ENCODE assay signal across 15 cellular contexts in the genomic region with DNA sequence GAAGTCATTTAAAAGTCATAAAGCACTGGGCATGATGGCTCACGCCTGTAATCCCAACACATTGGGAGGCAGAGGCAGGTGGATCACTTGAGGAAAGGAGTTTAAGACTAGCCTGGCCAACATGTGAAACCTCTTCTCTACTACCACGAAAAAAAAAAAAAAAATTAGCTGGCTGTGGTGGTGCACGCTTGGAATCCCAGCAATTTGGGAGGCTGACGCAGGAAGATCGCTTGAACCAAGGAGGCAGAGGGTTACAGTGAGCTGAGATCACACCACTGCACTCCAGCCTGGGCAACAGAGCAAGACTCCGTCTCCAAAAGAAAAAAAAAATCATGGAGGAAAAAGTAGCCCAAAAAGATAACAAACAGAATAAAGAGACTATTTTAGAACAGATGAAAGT. TPM values are rescaled to one million over a fixed set of nuclear protein-coding genes. Genes with fewer than 3 reads are reported as not detected.
DNase-seq lines count a peak whose midpoint lies in the region; ATAC-seq and TF ChIP-seq lines count a peak whose summit lies in the region.
"Had no signal": no experiment of that assay in that cellular context is flagged by ENCODE, and none has a peak within 500 bp of the region (broad histone marks: within the 10 kb centered on the region; RNA-seq: fewer than 3 reads in every experiment).

No MANE protein-coding gene starts in this region.

- no peak overlapping the region for H3K4me3 Mint-ChIP-seq in activated CD4-positive, alpha-beta T cell treated with anti-CD3 and anti-CD28 coated beads, Interleukin-2, amount 10 ng/mL, durations not matched to agents 7 days and 5 days
- H3K4me3 Mint-ChIP-seq in activated CD4-positive, alpha-beta T cell treated with anti-CD3 and anti-CD28 coated beads for 36 hours = no peak overlapping the region
- H3K4me3 Mint-ChIP-seq in MCF 10A (ENCODE audit: unreplicated experiment) (no peak overlapping the region), neural progenitor cell (no peak overlapping the region)
- H3K4me3 Mint-ChIP-seq: CD4-positive, alpha-beta T cell; H9 had no signal

- TF ChIP-seq CTCF in MCF 10A (IDR thresholded peaks at IDR 0.05; ENCODE audit: unreplicated experiment) (no peak), mammary epithelial cell (conservative IDR thresholded peaks at IDR 0.05 in 1 of 2, IDR thresholded peaks at IDR 0.05 in 1 of 2; ENCODE audit: extremely low read depth in 1 of 2, insufficient read depth in 1 of 2, low read depth in 1 of 2, low read length in 2 of 2) (no peak), neural progenitor cell (IDR thresholded peaks at IDR 0.05) (no peak), tibial artery (IDR thresholded peaks at IDR 0.05) (no peak)

- DNase-seq in activated CD4-positive, alpha-beta T cell treated with anti-CD3 and anti-CD28 coated beads, Interleukin-2, amount 10 ng/mL, durations not matched to agents 7 days and 5 days = no peak
- no peak for DNase-seq in activated CD4-positive, alpha-beta T cell treated with anti-CD3 and anti-CD28 coated beads for 36 hours
- no peak for DNase-seq in MCF 10A (ENCODE audit: unreplicated experiment)
- no peak for DNase-seq in mammary epithelial cell
- DNase-seq in neural progenitor cell (ENCODE audit: low spot score) = no peak
- no peak for DNase-seq in NCI-H446 treated with DMSO at 0.1 percent for 48 hours (lab: John Stamatoyannopoulos, UW)
- no peak for DNase-seq in HAP-1 (ENCODE audit: low spot score in 2 of 2)
- no peak for DNase-seq in tibial artery
- DNase-seq: AML-193; Caco-2; CD4-positive, alpha-beta T cell; H9 had no signal

- CTCF ChIA-PET in activated CD4-positive, alpha-beta T cell treated with anti-CD3 and anti-CD28 coated beads, Interleukin-2, amount 10 ng/mL, durations not matched to agents 7 days and 5 days (lab: Charles Lee) = interaction anchor here (1.0 kb wide), 1 partner anchor 53 kb away, joined by 3 read pairs; a partner anchor contains a TSS
- CTCF ChIA-PET in activated CD4-positive, alpha-beta T cell treated with anti-CD3 and anti-CD28 coated beads for 36 hours (lab: Charles Lee) = interaction anchor here (0.6 to 1.4 kb wide), 4 partner anchors 15 to 54 kb away, joined by 3 to 6 read pairs (median 3); a partner anchor contains a TSS
- CTCF ChIA-PET in MCF 10A (lab: Yijun Ruan, JAX) = interaction anchor here (0.6 to 1.0 kb wide), 4 partner anchors 18 to 86 kb away, joined by 3 to 4 read pairs (median 3); no protein-coding TSS in a partner anchor
- CTCF ChIA-PET in mammary epithelial cell (lab: Charles Lee; ENCODE audit: low non-redundant PET) = no interaction called here

- H3K79me2 ChIP-seq in mammary epithelial cell (ENCODE audit: insufficient read depth, low read length) = peaks cover 23% of the 10 kb centered on the region
- peaks cover 3% of the 10 kb centered on the region for H3K79me2 ChIP-seq in neural progenitor cell (ENCODE audit: low read depth)

- peaks cover 42% of the 10 kb centered on the region for H3K36me3 ChIP-seq in mammary epithelial cell (ENCODE audit: insufficient read depth, low read length)
- peaks cover 29% of the 10 kb centered on the region for H3K36me3 ChIP-seq in neural progenitor cell
- H3K36me3 ChIP-seq in HAP-1 (replicated peaks) = peaks cover 85% of the 10 kb centered on the region
- peaks cover 72 to 94% (median 78%) of the 10 kb centered on the region in 3 donors for H3K36me3 ChIP-seq in tibial artery

- H4K20me1 ChIP-seq in mammary epithelial cell (ENCODE audit: insufficient read depth, low read length) = no peaks in the 10 kb centered on the region
- no peaks in the 10 kb centered on the region for H4K20me1 ChIP-seq in neural progenitor cell (ENCODE audit: low read depth)

- peak overlapping the region; percentile 57 for H3K27ac Mint-ChIP-seq in activated CD4-positive, alpha-beta T cell treated with anti-CD3 and anti-CD28 coated beads, Interleukin-2, amount 10 ng/mL, durations not matched to agents 7 days and 5 days
- H3K27ac Mint-ChIP-seq in activated CD4-positive, alpha-beta T cell treated with anti-CD3 and anti-CD28 coated beads for 36 hours = no peak overlapping the region
- H3K27ac Mint-ChIP-seq in MCF 10A (ENCODE audit: low read depth, unreplicated experiment) (peak overlapping the region; percentile 51), neural progenitor cell (peak overlapping the region; percentile 33)
- H3K27ac Mint-ChIP-seq: CD4-positive, alpha-beta T cell had no signal

- no peaks in the 10 kb centered on the region for H3K9me3 ChIP-seq in mammary epithelial cell (replicated peaks; ENCODE audit: insufficient read depth, low read length)
- no peaks in the 10 kb centered on the region for H3K9me3 ChIP-seq in neural progenitor cell (ENCODE audit: low read depth)
- H3K9me3 ChIP-seq in HAP-1 = no peaks in the 10 kb centered on the region
- H3K9me3 ChIP-seq in tibial artery = no peaks in the 10 kb centered on the region
- H3K9me3 ChIP-seq: A549, Caco-2 had no signal

- no peaks in the 10 kb centered on the region for H3K4me1 Mint-ChIP-seq in activated CD4-positive, alpha-beta T cell treated with anti-CD3 and anti-CD28 coated beads, Interleukin-2, amount 10 ng/mL, durations not matched to agents 7 days and 5 days
- H3K4me1 Mint-ChIP-seq in activated CD4-positive, alpha-beta T cell treated with anti-CD3 and anti-CD28 coated beads for 36 hours = no peaks in the 10 kb centered on the region
- H3K4me1 Mint-ChIP-seq in MCF 10A (ENCODE audit: insufficient read depth, unreplicated experiment) = no peaks in the 10 kb centered on the region
- no peaks in the 10 kb centered on the region for H3K4me1 Mint-ChIP-seq in neural progenitor cell
- H3K4me1 Mint-ChIP-seq: H9 had no signal

- 100% methylated on average over 5 of the region's 6 CpGs for WGBS in mammary epithelial cell (ENCODE audit: low coverage, missing lambda C conversion rate)

- H3K4me1 ChIP-seq in mammary epithelial cell (ENCODE audit: insufficient read depth, low read length) (no peaks in the 10 kb centered on the region), neural progenitor cell (no peaks in the 10 kb centered on the region), HAP-1 (no peaks in the 10 kb centered on the region), tibial artery (no peaks in the 10 kb centered on the region)
- H3K4me1 ChIP-seq: A549, Caco-2 had no signal

- peaks cover 49% of the 10 kb centered on the region for H3K36me3 Mint-ChIP-seq in activated CD4-positive, alpha-beta T cell treated with anti-CD3 and anti-CD28 coated beads, Interleukin-2, amount 10 ng/mL, durations not matched to agents 7 days and 5 days (ENCODE audit: low read depth)
- H3K36me3 Mint-ChIP-seq in activated CD4-positive, alpha-beta T cell treated with anti-CD3 and anti-CD28 coated beads for 36 hours (ENCODE audit: low read depth) = peaks cover 46% of the 10 kb centered on the region
- peaks cover 99% of the 10 kb centered on the region for H3K36me3 Mint-ChIP-seq in MCF 10A (ENCODE audit: insufficient read depth, unreplicated experiment)
- peaks cover 36% of the 10 kb centered on the region for H3K36me3 Mint-ChIP-seq in neural progenitor cell

- no peak overlapping the region for H3K4me3 ChIP-seq in mammary epithelial cell (replicated peaks in 1 of 3; ENCODE audit: insufficient read depth in 1 of 3, low read depth in 2 of 3, low read length in 3 of 3)
- H3K4me3 ChIP-seq in neural progenitor cell = no peak overlapping the region
- no peak overlapping the region for H3K4me3 ChIP-seq in HAP-1
- no peak overlapping the region for H3K4me3 ChIP-seq in tibial artery
- H3K4me3 ChIP-seq: A549 had no signal

- in situ Hi-C loops in mammary epithelial cell (cut with MboI; ENCODE audit: low sequenced_read_pairs in 2 of 2) = loop anchor here in 1 of 2 donors (10.0 kb wide), 1 partner anchor 60 kb away; no protein-coding TSS in a partner anchor
- in situ Hi-C loops in HAP-1 (cut with MboI; ENCODE audit: low sequenced_read_pairs) = no loop called here

- H3K27ac ChIP-seq in mammary epithelial cell (ENCODE audit: insufficient read depth, low read depth, low read length) = no peak overlapping the region
- no peak overlapping the region for H3K27ac ChIP-seq in neural progenitor cell
- H3K27ac ChIP-seq in tibial artery = no peak overlapping the region
- H3K27ac ChIP-seq: 22Rv1, A549, C4-2B had no signal

- POLR2A ChIA-PET in activated CD4-positive, alpha-beta T cell treated with anti-CD3 and anti-CD28 coated beads, Interleukin-2, amount 10 ng/mL, durations not matched to agents 7 days and 5 days (lab: Charles Lee) = no interaction called here
- POLR2A ChIA-PET in activated CD4-positive, alpha-beta T cell treated with anti-CD3 and anti-CD28 coated beads for 36 hours (lab: Charles Lee) = interaction anchor here (0.6 kb wide), 1 partner anchor 113 kb away, joined by 9 read pairs; no protein-coding TSS in a partner anchor
- POLR2A ChIA-PET in MCF 10A (lab: Yijun Ruan, JAX) = no interaction called here

- dilution Hi-C loops in mammary epithelial cell (cut with HindIII; ENCODE audit: low sequenced_read_pairs) = no loop called here

- H2AFZ ChIP-seq in mammary epithelial cell (ENCODE audit: low read depth, low read length) = no peak overlapping the region
- H2AFZ ChIP-seq in neural progenitor cell (replicated peaks) = no peak overlapping the region

- no peak for ATAC-seq in activated CD4-positive, alpha-beta T cell treated with anti-CD3 and anti-CD28 coated beads for 36 hours
- ATAC-seq: A549 had no signal

- no peaks in the 10 kb centered on the region for H3F3A ChIP-seq in neural progenitor cell (ENCODE audit: low read depth)

- intact Hi-C loops in activated CD4-positive, alpha-beta T cell treated with anti-CD3 and anti-CD28 coated beads for 36 hours (cut with DNase I, micrococcal nuclease) = no loop called here
- intact Hi-C loops in MCF 10A (cut with micrococcal nuclease) (no loop called here), mammary epithelial cell (cut with micrococcal nuclease) (no loop called here), tibial artery (cut with DNase I; ENCODE audit: low total_unique reads) (loop anchor here (10.0 kb wide), 1 partner anchor 50 kb away; no protein-coding TSS in a partner anchor)

- H3K27me3 ChIP-seq in mammary epithelial cell (ENCODE audit: insufficient read depth, low read length) = no peaks in the 10 kb centered on the region
- no peaks in the 10 kb centered on the region for H3K27me3 ChIP-seq in neural progenitor cell
- H3K27me3 ChIP-seq in HAP-1 (ENCODE audit: low read depth) = no peaks in the 10 kb centered on the region
- no peaks in the 10 kb centered on the region for H3K27me3 ChIP-seq in tibial artery

- BruUV-seq in MCF 10A (replicated peaks; lab: Mats Ljungman, UMichigan) (no TSS peak), mammary epithelial cell (replicated peaks; lab: Mats Ljungman, UMichigan) (no TSS peak)

- H3K27me3 Mint-ChIP-seq in activated CD4-positive, alpha-beta T cell treated with anti-CD3 and anti-CD28 coated beads, Interleukin-2, amount 10 ng/mL, durations not matched to agents 7 days and 5 days = no peaks in the 10 kb centered on the region
- H3K27me3 Mint-ChIP-seq in activated CD4-positive, alpha-beta T cell treated with anti-CD3 and anti-CD28 coated beads for 36 hours = no peaks in the 10 kb centered on the region
- H3K27me3 Mint-ChIP-seq in MCF 10A (ENCODE audit: insufficient read depth, unreplicated experiment) (no peaks in the 10 kb centered on the region), neural progenitor cell (ENCODE audit: insufficient read depth, low read depth) (peaks cover 2% of the 10 kb centered on the region)
- H3K27me3 Mint-ChIP-seq: CD4-positive, alpha-beta T cell had no signal

- H3K9me3 Mint-ChIP-seq in activated CD4-positive, alpha-beta T cell treated with anti-CD3 and anti-CD28 coated beads, Interleukin-2, amount 10 ng/mL, durations not matched to agents 7 days and 5 days = no peaks in the 10 kb centered on the region
- no peaks in the 10 kb centered on the region for H3K9me3 Mint-ChIP-seq in activated CD4-positive, alpha-beta T cell treated with anti-CD3 and anti-CD28 coated beads for 36 hours (ENCODE audit: low read depth)
- H3K9me3 Mint-ChIP-seq in MCF 10A (ENCODE audit: unreplicated experiment) (no peaks in the 10 kb centered on the region), neural progenitor cell (no peaks in the 10 kb centered on the region)
- H3K9me3 Mint-ChIP-seq: CD4-positive, alpha-beta T cell; H9 had no signal

- H3K4me2 ChIP-seq in mammary epithelial cell (ENCODE audit: insufficient read depth, low read depth, low read length) (no peak overlapping the region), neural progenitor cell (no peak overlapping the region)
- H3K4me2 ChIP-seq: A549 had no signal

- H3K9ac ChIP-seq in mammary epithelial cell (ENCODE audit: insufficient read depth, low read length) = no peak overlapping the region
- H3K9ac ChIP-seq in neural progenitor cell = no peak overlapping the region

RNA-seq across cellular contexts. Expression of a gene that starts 42.2 kb away (rescaled TPM):
- 100 to 1,000 TPM in 1 of 2 experiments, 10 to 100 TPM in 1; 94.7 to 116 TPM for total RNA-seq in activated CD4-positive, alpha-beta T cell treated with anti-CD3 and anti-CD28 coated beads, Interleukin-2, amount 10 ng/mL, durations not matched to agents 7 days and 5 days
- total RNA-seq in activated CD4-positive, alpha-beta T cell treated with anti-CD3 and anti-CD28 coated beads for 36 hours = 100 to 1,000 TPM in 1 of 2 experiments, 10 to 100 TPM in 1; 96.0 to 134 TPM
- 79.4 and 83.7 TPM in 2 replicates for total RNA-seq in MCF 10A (2022)
- total RNA-seq in mammary epithelial cell = 100 to 1,000 TPM in 1 of 2 donors, 10 to 100 TPM in 1; 73.6 to 108 TPM
- polyA plus RNA-seq in mammary epithelial cell = 105 TPM
- 493 TPM for polyA minus RNA-seq in mammary epithelial cell
- 94.8 and 106 TPM in 2 replicates for total RNA-seq in neural progenitor cell (ENCODE audit: low replicate concordance)

RNA-seq across cellular contexts. Expression of a gene that starts 53.2 kb away (rescaled TPM):
- 10 to 100 TPM; 30.0 to 30.9 TPM for total RNA-seq in activated CD4-positive, alpha-beta T cell treated with anti-CD3 and anti-CD28 coated beads, Interleukin-2, amount 10 ng/mL, durations not matched to agents 7 days and 5 days
- total RNA-seq in activated CD4-positive, alpha-beta T cell treated with anti-CD3 and anti-CD28 coated beads for 36 hours = 10 to 100 TPM; 33.6 to 39.2 TPM
- 27.2 and 28.2 TPM in 2 replicates for total RNA-seq in MCF 10A (2022)
- total RNA-seq in mammary epithelial cell = 10 to 100 TPM; 20.3 to 36.4 TPM
- 45.2 TPM for polyA plus RNA-seq in mammary epithelial cell
- polyA minus RNA-seq in mammary epithelial cell = 74.2 TPM
- 10.0 and 37.4 TPM in 2 replicates for total RNA-seq in neural progenitor cell (ENCODE audit: low replicate concordance)
